Comparison of ENCODE assay signal across 20 cellular contexts in genomic region chr3:17301271-17301670, GRCh38.
DNase-seq lines count a peak whose midpoint lies in the region; ATAC-seq and TF ChIP-seq lines count a peak whose summit lies in the region.
"Had no signal": no experiment of that assay in that cellular context is flagged by ENCODE, and none has a peak within 500 bp of the region (broad histone marks: within the 10 kb centered on the region; RNA-seq: fewer than 3 reads in every experiment).

No MANE protein-coding gene starts in this region.

- H3K27me3 Mint-ChIP-seq in activated naive CD4-positive, alpha-beta T cell treated with anti-CD3 and anti-CD28 coated beads for 36 hours (ENCODE audit: low read depth), result no peaks in the 10 kb centered on the region

- H3K4me1 Mint-ChIP-seq in activated naive CD4-positive, alpha-beta T cell treated with anti-CD3 and anti-CD28 coated beads for 36 hours (ENCODE audit: low read depth), result peaks cover 8% of the 10 kb centered on the region
- peaks cover 6% of the 10 kb centered on the region for H3K4me1 Mint-ChIP-seq in stimulated activated effector memory CD8-positive, alpha-beta T cell treated with anti-CD3 and anti-CD28 coated beads, Interleukin-12 subunit alpha, Interleukin-12 subunit beta, amount 100 ng/mL, for 72 hours
- H3K4me1 Mint-ChIP-seq: CD14-positive monocyte had no signal

- TF ChIP-seq CTCF in choroid plexus epithelial cell (conservative IDR thresholded peaks at IDR 0.05; ENCODE audit: low read depth, low read length), result no peak

- intact Hi-C loops in activated naive CD4-positive, alpha-beta T cell treated with anti-CD3 and anti-CD28 coated beads for 36 hours (cut with micrococcal nuclease), result no loop called here

- CTCF ChIA-PET in activated naive CD4-positive, alpha-beta T cell treated with anti-CD3 and anti-CD28 coated beads for 36 hours (lab: Charles Lee), result interaction anchor here (0.8 kb wide), 3 partner anchors 27 to 539 kb away, joined by 3 to 4 read pairs (median 3); no protein-coding TSS in a partner anchor

- DNase-seq in activated naive CD4-positive, alpha-beta T cell treated with anti-CD3 and anti-CD28 coated beads for 36 hours, result peak; percentile 8
- DNase-seq in activated naive CD4-positive, alpha-beta T cell treated with Interleukin-2 at 50 U/mL for 16 hours, result no peak
- DNase-seq in Jurkat, Clone E6-1 (ENCODE audit: low read depth, low spot score), result peak; percentile 7
- peak; percentile 27 for DNase-seq in choroid plexus epithelial cell (ENCODE audit: low read depth)
- DNase-seq in stimulated activated effector memory CD8-positive, alpha-beta T cell treated with anti-CD3 and anti-CD28 coated beads, Interleukin-12 subunit alpha, Interleukin-12 subunit beta, amount 100 ng/mL, for 72 hours (ENCODE audit: low spot score in 2 of 2), result no peak
- no peak for DNase-seq in DMS53 treated with DMSO at 0.1 percent for 48 hours (lab: John Stamatoyannopoulos, UW; ENCODE audit: unreplicated experiment)
- DNase-seq in amygdala (lab: John Stamatoyannopoulos, UW), result no peak
- DNase-seq: ACHN, AML-193, Calu3, DMS79 treated with DMSO at 0.1 percent for 48 hours, MG63, NCI-H1105, NCI-H1694, NCI-H510A treated with DMSO at 0.1 percent for 48 hours, PC-9 had no signal

- H3K27ac Mint-ChIP-seq in activated naive CD4-positive, alpha-beta T cell treated with anti-CD3 and anti-CD28 coated beads for 36 hours, result no peak overlapping the region
- no peak overlapping the region for H3K27ac Mint-ChIP-seq in stimulated activated effector memory CD8-positive, alpha-beta T cell treated with anti-CD3 and anti-CD28 coated beads, Interleukin-12 subunit alpha, Interleukin-12 subunit beta, amount 100 ng/mL, for 72 hours

- H3K9me3 Mint-ChIP-seq in activated naive CD4-positive, alpha-beta T cell treated with anti-CD3 and anti-CD28 coated beads for 36 hours, result no peaks in the 10 kb centered on the region
- H3K9me3 Mint-ChIP-seq in stimulated activated effector memory CD8-positive, alpha-beta T cell treated with anti-CD3 and anti-CD28 coated beads, Interleukin-12 subunit alpha, Interleukin-12 subunit beta, amount 100 ng/mL, for 72 hours, result no peaks in the 10 kb centered on the region
- H3K9me3 Mint-ChIP-seq: CD14-positive monocyte had no signal

- H3K4me3 Mint-ChIP-seq in activated naive CD4-positive, alpha-beta T cell treated with anti-CD3 and anti-CD28 coated beads for 36 hours, result no peak overlapping the region
- no peak overlapping the region for H3K4me3 Mint-ChIP-seq in stimulated activated effector memory CD8-positive, alpha-beta T cell treated with anti-CD3 and anti-CD28 coated beads, Interleukin-12 subunit alpha, Interleukin-12 subunit beta, amount 100 ng/mL, for 72 hours
- H3K4me3 Mint-ChIP-seq: CD14-positive monocyte had no signal

- H3K4me3 ChIP-seq in Jurkat, Clone E6-1 (ENCODE audit: low read length), result no peak overlapping the region
- H3K4me3 ChIP-seq in choroid plexus epithelial cell (ENCODE audit: low read depth, low read length), result no peak overlapping the region
- H3K4me3 ChIP-seq: GM12878, MG63, PC-9, SJSA1 had no signal

- ATAC-seq in stimulated activated effector memory CD8-positive, alpha-beta T cell treated with anti-CD3 and anti-CD28 coated beads, Interleukin-12 subunit alpha, Interleukin-12 subunit beta, amount 100 ng/mL, for 72 hours, result peak; percentile 70
- ATAC-seq: GM12878, HepG2 had no signal

- peaks cover 7% of the 10 kb centered on the region for H3K36me3 Mint-ChIP-seq in activated naive CD4-positive, alpha-beta T cell treated with anti-CD3 and anti-CD28 coated beads for 36 hours (ENCODE audit: low read depth)
- H3K36me3 Mint-ChIP-seq in stimulated activated effector memory CD8-positive, alpha-beta T cell treated with anti-CD3 and anti-CD28 coated beads, Interleukin-12 subunit alpha, Interleukin-12 subunit beta, amount 100 ng/mL, for 72 hours, result no peaks in the 10 kb centered on the region

Comparison
In these comparisons a context has a peak if more than half of its experiments do, and no peak if none do; other contexts are left out.
1. DNase-seq: peak in activated naive CD4-positive, alpha-beta T cell treated with anti-CD3 and anti-CD28 coated beads for 36 hours (single experiment), Jurkat, Clone E6-1 (single experiment) and choroid plexus epithelial cell (single experiment); none in activated naive CD4-positive, alpha-beta T cell treated with Interleukin-2 at 50 U/mL for 16 hours (single experiment), stimulated activated effector memory CD8-positive, alpha-beta T cell treated with anti-CD3 and anti-CD28 coated beads, Interleukin-12 subunit alpha, Interleukin-12 subunit beta, amount 100 ng/mL, for 72 hours (0 of 2), DMS53 treated with DMSO at 0.1 percent for 48 hours (single experiment) and amygdala (0 of 56).